In the genomic region with DNA sequence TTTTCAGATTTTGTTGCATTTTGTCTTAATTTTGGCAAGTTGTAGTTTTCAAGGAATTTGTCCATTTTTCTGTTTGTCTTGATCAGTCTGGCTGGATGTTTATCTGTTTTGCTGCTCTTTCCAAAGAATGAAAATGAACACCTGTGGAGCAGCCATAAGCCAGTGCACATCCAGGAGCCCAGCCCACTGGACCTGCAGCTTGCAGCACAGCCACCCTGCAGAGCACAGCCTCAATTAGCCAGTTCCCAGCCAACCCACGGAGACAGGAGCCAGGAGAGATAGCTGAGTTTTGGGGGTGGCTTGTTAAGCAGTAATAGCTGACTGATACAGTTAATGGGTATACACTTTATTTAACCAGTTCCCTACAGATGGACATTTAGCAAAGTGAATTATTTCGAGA, we compare ENCODE assay signal across 10 cellular contexts.
"Had no signal": no experiment of that assay in that cellular context is flagged by ENCODE, and none has a peak within 500 bp of the region (broad histone marks: within the 10 kb centered on the region; RNA-seq: fewer than 3 reads in every experiment).

No MANE protein-coding gene starts in this region.

- H3K27ac Mint-ChIP-seq: H9, HFFc6, IgD-negative memory B cell had no signal

- H3K27ac ChIP-seq: GM23248, KMS-11 had no signal

- H3K4me2 ChIP-seq: KMS-11 had no signal

- H3K9me3 Mint-ChIP-seq: H9, HFFc6 had no signal

- H3K4me3 ChIP-seq: GM23248 had no signal

- H3K9ac ChIP-seq: GM23248, KMS-11 had no signal

- FAIRE-seq: H1, H54, HTR-8/SVneo had no signal

- H3K4me3 Mint-ChIP-seq: H9, HFFc6 had no signal

- H2AFZ ChIP-seq: GM23248 had no signal

- H3K4me1 Mint-ChIP-seq: IgD-negative memory B cell had no signal

- DNase-seq: GM23248, H9, HCEC 1CT, HFFc6, KBM-7 had no signal
